In genomic region chr1:39182804-39183203, GRCh38 we compare ENCODE assay signal across 1 cellular context.
TF ChIP-seq lines count a peak whose summit lies in the region.

No MANE protein-coding gene starts in this region.

TF ChIP-seq in IMR-90, 13 proteins besides CTCF, POLR2A, EP300 and RAD21:
- TF ChIP-seq SMC3 (IDR thresholded peaks at IDR 0.05; ENCODE audit: low read depth, low read length) (no peak), NFE2L2 (IDR thresholded peaks at IDR 0.05; ENCODE audit: low read depth, low read length) (no peak), MAFK (IDR thresholded peaks at IDR 0.05; ENCODE audit: low read depth, low read length) (no peak), FOS (IDR thresholded peaks at IDR 0.05; ENCODE audit: low read depth, low read length) (no peak), MXI1 (IDR thresholded peaks at IDR 0.05; ENCODE audit: borderline replicate concordance, low read depth, low read length) (no peak), ELK1 (IDR thresholded peaks at IDR 0.05; ENCODE audit: borderline replicate concordance, low read depth, low read length) (no peak), CHD1 (IDR thresholded peaks at IDR 0.05; ENCODE audit: low read depth, low read length) (no peak), RFX5 (IDR thresholded peaks at IDR 0.05; ENCODE audit: low read depth, low read length) (no peak), CEBPB (IDR thresholded peaks at IDR 0.05; ENCODE audit: low read depth, low read length) (no peak), RCOR1 (IDR thresholded peaks at IDR 0.05; ENCODE audit: insufficient replicate concordance, low read length) (no peak), MAZ (IDR thresholded peaks at IDR 0.05; ENCODE audit: borderline replicate concordance, low read depth, low read length) (no peak), BHLHE40 (IDR thresholded peaks at IDR 0.05; ENCODE audit: low read depth, low read length) (no peak), USF2 (IDR thresholded peaks at IDR 0.05; ENCODE audit: low read depth, low read length) (no peak)
